ENCODE assay signal across 16 cellular contexts in the genomic region with DNA sequence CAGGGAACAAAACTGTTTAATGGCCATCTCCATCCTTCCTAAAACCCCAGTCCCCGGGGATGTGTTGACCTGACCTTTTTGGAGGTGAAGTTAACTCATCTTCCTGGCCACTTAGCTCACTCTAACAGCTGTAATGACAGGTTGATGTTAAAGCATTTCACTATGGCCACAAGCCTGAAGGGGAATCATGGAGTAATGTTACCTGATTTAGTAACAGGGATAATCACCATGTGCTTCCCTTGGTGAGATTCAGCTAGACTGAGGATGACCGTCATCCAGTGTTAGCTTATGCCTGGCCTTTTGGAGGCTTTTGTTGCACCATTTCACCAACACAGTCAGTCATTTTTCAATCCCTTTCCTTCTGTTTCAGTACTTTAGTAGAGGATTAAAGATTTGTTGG.
DNase-seq lines count a peak whose midpoint lies in the region; ATAC-seq and TF ChIP-seq lines count a peak whose summit lies in the region.
"Had no signal": no experiment of that assay in that cellular context is flagged by ENCODE, and none has a peak within 500 bp of the region (broad histone marks: within the 10 kb centered on the region; RNA-seq: fewer than 3 reads in every experiment).

No MANE protein-coding gene starts in this region.

- no peak for TF ChIP-seq CTCF in gastrocnemius medialis (IDR thresholded peaks at IDR 0.05 in 4 of 5, conservative IDR thresholded peaks at IDR 0.05 in 1 of 5)
- TF ChIP-seq CTCF in activated CD8-positive, alpha-beta T cell treated with anti-CD3 and anti-CD28 coated beads for 36 hours (IDR thresholded peaks at IDR 0.05) = no peak

- ATAC-seq in left ventricle myocardium superior (peak; percentile 86), right cardiac atrium (no peak), gastrocnemius medialis (peak; percentile 96 to 98)
- no peak for ATAC-seq in activated CD8-positive, alpha-beta T cell treated with anti-CD3 and anti-CD28 coated beads for 36 hours
- ATAC-seq: A549; CD8-positive, alpha-beta T cell had no signal

- H3K27ac ChIP-seq in right cardiac atrium (ENCODE audit: low read length) (no peak overlapping the region), layer of hippocampus (ENCODE audit: low read depth, low read length) (peak overlapping the region; percentile 13), gastrocnemius medialis (peak overlapping the region; percentile 30 to 74 (median 65))
- H3K27ac ChIP-seq: A549 had no signal

- no peak overlapping the region for H3K4me3 Mint-ChIP-seq in activated CD8-positive, alpha-beta T cell treated with anti-CD3 and anti-CD28 coated beads for 36 hours
- H3K4me3 Mint-ChIP-seq: CD14-positive monocyte; CD8-positive, alpha-beta T cell; HFFc6 had no signal

- no peaks in the 10 kb centered on the region for H3K9me3 ChIP-seq in right cardiac atrium (ENCODE audit: control insufficient read depth, low read length)
- no peaks in the 10 kb centered on the region for H3K9me3 ChIP-seq in gastrocnemius medialis
- H3K9me3 ChIP-seq: A549 had no signal

- CTCF ChIA-PET in activated CD8-positive, alpha-beta T cell treated with anti-CD3 and anti-CD28 coated beads for 36 hours (lab: Charles Lee) = interaction anchor here (1.0 to 2.0 kb wide), 2 partner anchors 10 to 144 kb away, joined by 3 to 7 read pairs; no protein-coding TSS in a partner anchor

- H3K4me3 ChIP-seq in right cardiac atrium (ENCODE audit: low read length) = no peak overlapping the region
- H3K4me3 ChIP-seq in gastrocnemius medialis = no peak overlapping the region
- H3K4me3 ChIP-seq: A549 had no signal

- POLR2A ChIA-PET in activated CD8-positive, alpha-beta T cell treated with anti-CD3 and anti-CD28 coated beads for 36 hours (lab: Charles Lee) = no interaction called here

- no peak for TF ChIP-seq POLR2A in gastrocnemius medialis (IDR thresholded peaks at IDR 0.05)

- H3K27me3 ChIP-seq in right cardiac atrium (ENCODE audit: control insufficient read depth, insufficient read depth) (no peaks in the 10 kb centered on the region), layer of hippocampus (ENCODE audit: control insufficient read depth, insufficient read depth, low read length) (no peaks in the 10 kb centered on the region), gastrocnemius medialis (no peaks in the 10 kb centered on the region)

- in situ Hi-C loops in gastrocnemius medialis (cut with MboI; ENCODE audit: low sequenced_read_pairs in 4 of 4) = loop anchor here in 1 of 4 donors (10.0 to 25.0 kb wide), 2 partner anchors 144 to 418 kb away; no protein-coding TSS in a partner anchor

- peaks cover 0 to 3% of the 10 kb centered on the region in 2 donors for H3K36me3 ChIP-seq in gastrocnemius medialis

- 82% methylated on average over 2 of the region's 2 CpGs for WGBS in right cardiac atrium

- H3K9me3 Mint-ChIP-seq in activated CD8-positive, alpha-beta T cell treated with anti-CD3 and anti-CD28 coated beads for 36 hours = no peaks in the 10 kb centered on the region
- H3K9me3 Mint-ChIP-seq: CD14-positive monocyte; CD8-positive, alpha-beta T cell; HFFc6 had no signal

- H3K36me3 Mint-ChIP-seq in activated CD8-positive, alpha-beta T cell treated with anti-CD3 and anti-CD28 coated beads for 36 hours (ENCODE audit: low read depth) = no peaks in the 10 kb centered on the region
- H3K36me3 Mint-ChIP-seq: CD14-positive monocyte had no signal

- no peak overlapping the region for H3K27ac Mint-ChIP-seq in activated CD8-positive, alpha-beta T cell treated with anti-CD3 and anti-CD28 coated beads for 36 hours
- H3K27ac Mint-ChIP-seq: CD8-positive, alpha-beta T cell; HFFc6 had no signal

- H3K27me3 Mint-ChIP-seq in activated CD8-positive, alpha-beta T cell treated with anti-CD3 and anti-CD28 coated beads for 36 hours = no peaks in the 10 kb centered on the region

- no peaks in the 10 kb centered on the region for H3K4me1 Mint-ChIP-seq in activated CD8-positive, alpha-beta T cell treated with anti-CD3 and anti-CD28 coated beads for 36 hours (ENCODE audit: low read depth)
- H3K4me1 Mint-ChIP-seq: CD14-positive monocyte had no signal

- DNase-seq in left ventricle myocardium superior (no peak), right cardiac atrium (no peak), gastrocnemius medialis (peak in 1 of 2 donors; percentile 3), AG08395 (ENCODE audit: low spot score) (no peak)
- no peak for DNase-seq in activated CD4-positive, CD25-positive, alpha-beta regulatory T cell treated with anti-CD3 and anti-CD28 coated beads, Interleukin-2, amount 50 U/mL, for 72 hours
- no peak for DNase-seq in activated CD8-positive, alpha-beta T cell treated with anti-CD3 and anti-CD28 coated beads for 36 hours
- DNase-seq: CD8-positive, alpha-beta T cell; COR-L47; DMS153; DMS79 treated with DMSO at 0.1 percent for 48 hours; EL; HCEC 1CT; HFFc6 had no signal

- intact Hi-C loops in left ventricle myocardium superior (cut with micrococcal nuclease) (no loop called here), right cardiac atrium (cut with DNase I) (no loop called here), gastrocnemius medialis (cut with DNase I; ENCODE audit: low total_unique reads) (loop anchor here (5.0 kb wide), 2 partner anchors 63 to 67 kb away; partner anchors contain the start of gene RAVER2)
- intact Hi-C loops in activated CD8-positive, alpha-beta T cell treated with anti-CD3 and anti-CD28 coated beads for 36 hours (cut with micrococcal nuclease) = no loop called here

- no peaks in the 10 kb centered on the region for H3K4me1 ChIP-seq in right cardiac atrium (ENCODE audit: control insufficient read depth, insufficient read depth, low read length)
- H3K4me1 ChIP-seq in gastrocnemius medialis = peaks cover 4 to 9% of the 10 kb centered on the region in 2 donors
- H3K4me1 ChIP-seq: A549 had no signal

Comparison
In these comparisons a context has a peak if more than half of its experiments do, and no peak if none do; other contexts are left out.
1. ATAC-seq: peak in left ventricle myocardium superior (single experiment) and gastrocnemius medialis (2 of 2); none in right cardiac atrium (0 of 2) and activated CD8-positive, alpha-beta T cell treated with anti-CD3 and anti-CD28 coated beads for 36 hours (single experiment).